ENCODE assay signal across 1 cellular context in genomic region chr2:96685592-96686459, GRCh38.
A peak's percentile ranks its signal among the peaks of the same experiment; 100 is the strongest.
TF ChIP-seq lines count a peak whose summit lies in the region.

No MANE protein-coding gene starts in this region.

TF ChIP-seq in HepG2, 621 proteins besides CTCF, POLR2A, EP300 and RAD21 (continued from another document and continues in another):
- TF ChIP-seq CBX1 (IDR thresholded peaks at IDR 0.05; ENCODE audit: low read depth) = no peak
- no peak for TF ChIP-seq SKIL (CRISPR knock-in tag; IDR thresholded peaks at IDR 0.05; ENCODE audit: borderline replicate concordance)
- TF ChIP-seq FOXA3 (CRISPR knock-in tag; IDR thresholded peaks at IDR 0.05) = no peak; the same call in 1 of the 2 replicates
- TF ChIP-seq FOXK1 (CRISPR knock-in tag; IDR thresholded peaks at IDR 0.05; ENCODE audit: borderline replicate concordance, low read depth) = no peak
- peak; percentile 83 for TF ChIP-seq HIC2 (CRISPR knock-in tag; IDR thresholded peaks at IDR 0.05; ENCODE audit: low read depth)
- no peak for TF ChIP-seq SMARCE1 (IDR thresholded peaks at IDR 0.05; ENCODE audit: borderline replicate concordance)
- peak; percentile 76; the same call in 1 of the 2 replicates for TF ChIP-seq TRAFD1 (CRISPR knock-in tag; IDR thresholded peaks at IDR 0.05; ENCODE audit: borderline replicate concordance)
- no peak for TF ChIP-seq ZNF737 (CRISPR knock-in tag; IDR thresholded peaks at IDR 0.05; ENCODE audit: borderline replicate concordance)
- TF ChIP-seq ZNF678 (CRISPR knock-in tag; IDR thresholded peaks at IDR 0.05) = no peak
- TF ChIP-seq KLF15 (CRISPR knock-in tag; IDR thresholded peaks at IDR 0.05; ENCODE audit: borderline replicate concordance) = no peak
- no peak for TF ChIP-seq ZNF484 (CRISPR knock-in tag; IDR thresholded peaks at IDR 0.05; ENCODE audit: borderline replicate concordance, low read depth)
- 0 out of 2 replicates have a peak, but pooled peaks have one; percentile 82 for TF ChIP-seq CENPT (CRISPR knock-in tag; IDR thresholded peaks at IDR 0.05; ENCODE audit: low read depth)
- TF ChIP-seq ZNF362 (CRISPR knock-in tag; IDR thresholded peaks at IDR 0.05; ENCODE audit: borderline replicate concordance) = no peak
- no peak for TF ChIP-seq SIN3B (IDR thresholded peaks at IDR 0.05; ENCODE audit: low read length)
- TF ChIP-seq SKI (IDR thresholded peaks at IDR 0.05; ENCODE audit: partially characterized antibody) = no peak
- peak; percentile 52; the same call in 1 of the 2 replicates for TF ChIP-seq ZNF501 (CRISPR knock-in tag; IDR thresholded peaks at IDR 0.05)
- TF ChIP-seq THAP11 (CRISPR knock-in tag; IDR thresholded peaks at IDR 0.05) = peak; percentile 61
- peak; percentile 61; the same call in 1 of the 2 replicates for TF ChIP-seq ZNF598 (CRISPR knock-in tag; IDR thresholded peaks at IDR 0.05; ENCODE audit: borderline replicate concordance)
- TF ChIP-seq NBN (conservative IDR thresholded peaks at IDR 0.05) = no peak
- peak; percentile 32 for TF ChIP-seq YY1 (IDR thresholded peaks at IDR 0.05; ENCODE audit: insufficient read depth, insufficient replicate concordance, low read depth, low read length)
- no peak for TF ChIP-seq IKZF1 (IDR thresholded peaks at IDR 0.05)
- TF ChIP-seq KLF11 (CRISPR knock-in tag; IDR thresholded peaks at IDR 0.05) = no peak
- TF ChIP-seq RBAK (CRISPR knock-in tag; IDR thresholded peaks at IDR 0.05) = 0 out of 2 replicates have a peak, but pooled peaks have one; percentile 21
- TF ChIP-seq ZNF792 (CRISPR knock-in tag; IDR thresholded peaks at IDR 0.05) = peak; percentile 67
- no peak for TF ChIP-seq JUNB (CRISPR knock-in tag; IDR thresholded peaks at IDR 0.05; ENCODE audit: borderline replicate concordance)
- no peak for TF ChIP-seq RFX5 (IDR thresholded peaks at IDR 0.05; ENCODE audit: low read depth, low read length)
- peak; percentile 43 for TF ChIP-seq XRCC5 (optimal IDR thresholded peaks at IDR 0.05; ENCODE audit: low read length)
- TF ChIP-seq HINFP (CRISPR knock-in tag; IDR thresholded peaks at IDR 0.05; ENCODE audit: low read depth) = no peak
- TF ChIP-seq KLF6 (CRISPR knock-in tag; IDR thresholded peaks at IDR 0.05) = no peak
- no peak for TF ChIP-seq ZNF784 (CRISPR knock-in tag; IDR thresholded peaks at IDR 0.05; ENCODE audit: borderline replicate concordance)
- TF ChIP-seq ELF3 (CRISPR knock-in tag; IDR thresholded peaks at IDR 0.05) = peak; percentile 52
- no peak for TF ChIP-seq GABPA (IDR thresholded peaks at IDR 0.05; ENCODE audit: low read depth, low read length)
- TF ChIP-seq GABPA (CRISPR knock-in tag; IDR thresholded peaks at IDR 0.05; ENCODE audit: low read depth) = no peak
- TF ChIP-seq ATF6 (CRISPR knock-in tag; conservative IDR thresholded peaks at IDR 0.05) = no peak
- TF ChIP-seq FOXP1 (IDR thresholded peaks at IDR 0.05) = no peak
- no peak for TF ChIP-seq FOXP1 (CRISPR knock-in tag; IDR thresholded peaks at IDR 0.05)
- no peak for TF ChIP-seq CERS6 (CRISPR knock-in tag; IDR thresholded peaks at IDR 0.05)
- TF ChIP-seq ZNF44 (CRISPR knock-in tag; IDR thresholded peaks at IDR 0.05) = no peak; the same call in 1 of the 2 replicates
- peak; percentile 50; the same call in 1 of the 2 replicates for TF ChIP-seq GATAD1 (CRISPR knock-in tag; IDR thresholded peaks at IDR 0.05)
- no peak for TF ChIP-seq RFX1 (IDR thresholded peaks at IDR 0.05)
- no peak for TF ChIP-seq ZNF33A (CRISPR knock-in tag; IDR thresholded peaks at IDR 0.05; ENCODE audit: borderline replicate concordance)
- TF ChIP-seq ZNF17 (CRISPR knock-in tag; IDR thresholded peaks at IDR 0.05) = no peak
- no peak for TF ChIP-seq SRSF1 (optimal IDR thresholded peaks at IDR 0.05; ENCODE audit: low read depth, low read length)
- TF ChIP-seq ZFP37 (CRISPR knock-in tag; IDR thresholded peaks at IDR 0.05; ENCODE audit: borderline replicate concordance) = no peak
- TF ChIP-seq EEA1 (CRISPR knock-in tag; IDR thresholded peaks at IDR 0.05; ENCODE audit: borderline replicate concordance) = no peak
- peak; percentile 67; the same call in 1 of the 2 replicates for TF ChIP-seq MEIS2 (CRISPR knock-in tag; IDR thresholded peaks at IDR 0.05)
- no peak for TF ChIP-seq ZSCAN29 (CRISPR knock-in tag; conservative IDR thresholded peaks at IDR 0.05)
- TF ChIP-seq ZNF574 (CRISPR knock-in tag; IDR thresholded peaks at IDR 0.05) = peak; percentile 62
- TF ChIP-seq ELF1 (CRISPR knock-in tag; IDR thresholded peaks at IDR 0.05) = peak; percentile 37
- TF ChIP-seq ZSCAN20 (CRISPR knock-in tag; IDR thresholded peaks at IDR 0.05; ENCODE audit: borderline replicate concordance) = no peak
- TF ChIP-seq SNAI1 (CRISPR knock-in tag; IDR thresholded peaks at IDR 0.05; ENCODE audit: borderline replicate concordance) = no peak; the same call in 1 of the 2 replicates
- no peak for TF ChIP-seq ARID2 (CRISPR knock-in tag; IDR thresholded peaks at IDR 0.05; ENCODE audit: borderline replicate concordance)
- no peak for TF ChIP-seq ZNF24 (IDR thresholded peaks at IDR 0.05)
- TF ChIP-seq ZBTB3 (CRISPR knock-in tag; IDR thresholded peaks at IDR 0.05; ENCODE audit: borderline replicate concordance, low read depth) = no peak
- no peak for TF ChIP-seq FOXJ3 (CRISPR knock-in tag; IDR thresholded peaks at IDR 0.05; ENCODE audit: borderline replicate concordance)
- TF ChIP-seq ZNF550 (CRISPR knock-in tag; IDR thresholded peaks at IDR 0.05; ENCODE audit: borderline replicate concordance) = no peak
- TF ChIP-seq ZNF20 (CRISPR knock-in tag; IDR thresholded peaks at IDR 0.05) = no peak
